Comparison of ENCODE assay signal across 15 cellular contexts in the genomic region with DNA sequence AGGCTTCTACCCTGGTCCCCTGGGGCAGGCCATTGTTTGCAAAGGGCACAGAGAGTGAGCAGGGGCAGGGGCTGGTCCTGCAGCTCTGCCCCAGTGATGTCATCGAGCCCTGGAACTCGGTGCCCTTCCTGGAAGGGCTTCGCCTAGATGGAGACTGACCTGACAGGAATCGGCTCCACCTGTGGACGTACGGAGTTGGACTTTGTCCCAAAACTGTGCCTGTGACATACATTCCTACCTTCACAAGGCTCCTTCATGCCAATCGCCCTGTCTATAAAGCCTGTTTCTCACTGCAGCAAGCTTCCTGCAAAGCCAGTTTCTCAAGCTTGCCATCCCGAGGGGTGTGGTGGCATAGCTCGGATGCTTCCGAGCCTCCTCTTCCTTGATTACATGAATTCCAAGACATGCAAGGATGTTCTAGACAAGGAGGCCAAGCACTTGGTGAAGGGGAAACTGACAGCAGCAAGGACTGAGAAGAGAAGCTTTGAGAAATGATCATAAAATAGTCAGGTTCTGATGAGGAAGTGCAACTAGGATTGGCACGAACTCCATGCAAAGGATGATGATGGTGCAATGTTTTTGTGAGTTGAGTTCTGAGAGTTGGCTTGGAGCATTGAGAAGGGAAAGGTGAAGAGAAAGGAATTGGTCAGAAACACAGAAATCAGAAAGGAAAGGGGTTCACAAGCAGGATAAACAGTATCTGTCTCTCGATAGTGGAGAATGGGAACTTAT.
DNase-seq lines count a peak whose midpoint lies in the region; ATAC-seq and TF ChIP-seq lines count a peak whose summit lies in the region.
"Had no signal": no experiment of that assay in that cellular context is flagged by ENCODE, and none has a peak within 500 bp of the region (broad histone marks: within the 10 kb centered on the region; RNA-seq: fewer than 3 reads in every experiment).

No MANE protein-coding gene starts in this region.

- WGBS in heart left ventricle, 4 donors = 78 to 86% (median 81%) methylated on average over 12 of the region's 12 CpGs

- H3K4me1 Mint-ChIP-seq in memory B cell = peaks cover 11% of the 10 kb centered on the region

- no peak overlapping the region for H3K27ac Mint-ChIP-seq in memory B cell
- H3K27ac Mint-ChIP-seq: activated naive CD4-positive, alpha-beta T cell treated with anti-CD3 and anti-CD28 coated beads, Interleukin-2, amount 50 U/mL, for 24 hours had no signal

- no peak overlapping the region for H3K4me3 ChIP-seq in heart left ventricle
- H3K4me3 ChIP-seq in WERI-Rb-1 (ENCODE audit: low read depth, low read length) = no peak overlapping the region
- H3K4me3 ChIP-seq: lung, tibial artery had no signal

- no peak overlapping the region for H3K4me3 Mint-ChIP-seq in memory B cell
- H3K4me3 Mint-ChIP-seq: activated naive CD4-positive, alpha-beta T cell treated with anti-CD3 and anti-CD28 coated beads, Interleukin-2, amount 50 U/mL, for 24 hours had no signal

- TF ChIP-seq CTCF in heart left ventricle (IDR thresholded peaks at IDR 0.05) (no peak), WERI-Rb-1 (IDR thresholded peaks at IDR 0.05; ENCODE audit: low read depth, low read length) (no peak)

- no peaks in the 10 kb centered on the region for H3K27me3 ChIP-seq in heart left ventricle
- no peaks in the 10 kb centered on the region for H3K27me3 ChIP-seq in WERI-Rb-1 (ENCODE audit: insufficient read depth, low read depth, severe bottlenecking)

- TF ChIP-seq POLR2A in heart left ventricle (IDR thresholded peaks at IDR 0.05) = no peak

- peaks cover 6% of the 10 kb centered on the region for H3K27me3 Mint-ChIP-seq in memory B cell
- H3K27me3 Mint-ChIP-seq: activated naive CD4-positive, alpha-beta T cell treated with anti-CD3 and anti-CD28 coated beads, Interleukin-2, amount 50 U/mL, for 24 hours had no signal

- H3K4me1 ChIP-seq in heart left ventricle = peaks cover 0 to 13% (median 0%) of the 10 kb centered on the region in 12 donors
- H3K4me1 ChIP-seq: tibial artery had no signal

- intact Hi-C loops in Right ventricle myocardium superior (cut with DNase I) (no loop called here), heart left ventricle (cut with DNase I) (loop anchor here in 7 of 10 donors (5.0 to 10.0 kb wide), 9 partner anchors 53 to 506 kb away; a partner anchor contains a TSS)

- no peak overlapping the region for H3K27ac ChIP-seq in heart left ventricle
- no peak overlapping the region for H3K27ac ChIP-seq in WERI-Rb-1
- H3K27ac ChIP-seq: tibial artery had no signal

- H3K36me3 ChIP-seq in heart left ventricle = no peaks in the 10 kb centered on the region
- H3K36me3 ChIP-seq in WERI-Rb-1 = no peaks in the 10 kb centered on the region
- H3K36me3 ChIP-seq: tibial artery had no signal

- ATAC-seq in Right ventricle myocardium superior (ENCODE audit: poor library complexity) (peak; percentile 40), heart left ventricle (no peak), memory B cell (ENCODE audit: low read depth) (peak; percentile 28), HG03342 (IDR thresholded peaks at IDR 0.05; ENCODE audit: unreplicated experiment) (no peak)
- ATAC-seq: Right ventricle myocardium inferior had no signal

- no peaks in the 10 kb centered on the region for H3K36me3 Mint-ChIP-seq in memory B cell
- H3K36me3 Mint-ChIP-seq: activated naive CD4-positive, alpha-beta T cell treated with anti-CD3 and anti-CD28 coated beads, Interleukin-2, amount 50 U/mL, for 24 hours had no signal

- no peaks in the 10 kb centered on the region for H3K9me3 ChIP-seq in heart left ventricle
- no peaks in the 10 kb centered on the region for H3K9me3 ChIP-seq in WERI-Rb-1 (ENCODE audit: severe bottlenecking)
- H3K9me3 ChIP-seq: tibial artery had no signal

- DNase-seq in Right ventricle myocardium superior (no peak), heart left ventricle (no peak), WERI-Rb-1 (peak; percentile 5), memory B cell (ENCODE audit: low spot score in 2 of 2) (no peak), A172 (ENCODE audit: low spot score) (no peak), DMS 273 (lab: John Stamatoyannopoulos, UW; ENCODE audit: unreplicated experiment) (no peak), KBM-7 (no peak)
- DNase-seq: central memory CD4-positive, alpha-beta T cell; hypothalamus; NCI-H345; tibial artery had no signal

- H3K9me3 Mint-ChIP-seq in memory B cell = no peaks in the 10 kb centered on the region
- H3K9me3 Mint-ChIP-seq: activated naive CD4-positive, alpha-beta T cell treated with anti-CD3 and anti-CD28 coated beads, Interleukin-2, amount 50 U/mL, for 24 hours had no signal

- in situ Hi-C loops in KBM-7 (cut with MboI; ENCODE audit: low pct_unique_long_range_greater_than_20kb, low sequenced_read_pairs) = loop anchor here (25.0 kb wide), 1 partner anchor 188 kb away; no protein-coding TSS in a partner anchor

Comparison
In these comparisons a context has a peak if more than half of its experiments do, and no peak if none do; other contexts are left out.
1. ATAC-seq: peak in Right ventricle myocardium superior (single experiment) and memory B cell (single experiment); none in heart left ventricle (0 of 4) and HG03342 (single experiment).